In genomic region chrX:49193542-49193964, GRCh38 we compare ENCODE assay signal across 25 cellular contexts. TPM values are rescaled to one million over a fixed set of nuclear protein-coding genes. Genes with fewer than 3 reads are reported as not detected.
DNase-seq lines count a peak whose midpoint lies in the region; ATAC-seq, FAIRE-seq and TF ChIP-seq lines count a peak whose summit lies in the region.
"Had no signal": no experiment of that assay in that cellular context is flagged by ENCODE, and none has a peak within 500 bp of the region (broad histone marks: within the 10 kb centered on the region; RNA-seq: fewer than 3 reads in every experiment).

No MANE protein-coding gene starts in this region.

- H3K4me3 Mint-ChIP-seq in activated B cell treated with CpG ODN at 0.5 μM for 24 hours, result peak overlapping the region; percentile 3
- no peak overlapping the region for H3K4me3 Mint-ChIP-seq in activated naive CD8-positive, alpha-beta T cell
- H3K4me3 Mint-ChIP-seq: CD14-positive monocyte; central memory CD8-positive, alpha-beta T cell; dendritic cell treated with granulocyte-macrophage colony-stimulating factor and Interleukin-4, amounts not matched to agents 40 ng/mL and 50 ng/mL, for 4 days; endodermal cell; H9 had no signal

- no peak for TF ChIP-seq RAD21 in HepG2 (CRISPR knock-in tag; IDR thresholded peaks at IDR 0.05)

- H3K4me1 Mint-ChIP-seq in activated B cell treated with CpG ODN at 0.5 μM for 24 hours, result peaks cover 29% of the 10 kb centered on the region
- H3K4me1 Mint-ChIP-seq in activated naive CD8-positive, alpha-beta T cell (ENCODE audit: low read depth), result peaks cover 28% of the 10 kb centered on the region

- H3K9me3 ChIP-seq in HepG2 (ENCODE audit: low read length) (no peaks in the 10 kb centered on the region), right lobe of liver (no peaks in the 10 kb centered on the region), mammary epithelial cell (replicated peaks; ENCODE audit: insufficient read depth, low read length) (no peaks in the 10 kb centered on the region)
- H3K9me3 ChIP-seq: prostate gland, thoracic aorta, uterus had no signal

- dilution Hi-C loops in mammary epithelial cell (cut with HindIII; ENCODE audit: low sequenced_read_pairs), result no loop called here

- WGBS in HepG2 (ENCODE audit: low lambda C conversion rate), result 67% methylated on average over 1 of the region's 2 CpGs
- 42% methylated on average over 2 of the region's 2 CpGs for WGBS in right lobe of liver (ENCODE audit: insufficient coverage, low coverage, low lambda C conversion rate, missing lambda C conversion rate)
- WGBS in mammary epithelial cell (ENCODE audit: low coverage, missing lambda C conversion rate), result 54% methylated on average over 2 of the region's 2 CpGs

- POLR2A ChIA-PET in HepG2 (lab: Yijun Ruan, JAX), result no interaction called here
- POLR2A ChIA-PET in activated B cell treated with CpG ODN at 0.5 μM for 24 hours (lab: Charles Lee), result interaction anchor here (0.6 kb wide), 1 partner anchor 42 kb away, joined by 3 read pairs; the partner anchor contains the start of gene CCDC22

- peaks cover 2% of the 10 kb centered on the region for H3K36me3 Mint-ChIP-seq in activated B cell treated with CpG ODN at 0.5 μM for 24 hours (ENCODE audit: low read depth)
- no peaks in the 10 kb centered on the region for H3K36me3 Mint-ChIP-seq in activated naive CD8-positive, alpha-beta T cell

- no peaks in the 10 kb centered on the region for H3K79me2 ChIP-seq in HepG2 (ENCODE audit: insufficient read depth, low read length)
- H3K79me2 ChIP-seq in mammary epithelial cell (ENCODE audit: insufficient read depth, low read length), result no peaks in the 10 kb centered on the region

- H3K9ac ChIP-seq in HepG2 (ENCODE audit: insufficient read depth, low read depth, low read length), result no peak overlapping the region
- no peak overlapping the region for H3K9ac ChIP-seq in mammary epithelial cell (ENCODE audit: insufficient read depth, low read length)

- no TSS peak for BruUV-seq in HepG2 (replicated peaks; lab: Mats Ljungman, UMichigan)
- no TSS peak for BruUV-seq in mammary epithelial cell (replicated peaks; lab: Mats Ljungman, UMichigan)

- H3K27ac Mint-ChIP-seq in activated B cell treated with CpG ODN at 0.5 μM for 24 hours, result no peak overlapping the region
- H3K27ac Mint-ChIP-seq in activated naive CD8-positive, alpha-beta T cell, result peak overlapping the region; percentile 1
- H3K27ac Mint-ChIP-seq: dendritic cell treated with granulocyte-macrophage colony-stimulating factor and Interleukin-4, amounts not matched to agents 40 ng/mL and 50 ng/mL, for 4 days; endodermal cell had no signal

- 0 out of 2 replicates have a peak, but pooled peaks have one; percentile 12 for TF ChIP-seq CTCF in HepG2 (CRISPR knock-in tag; IDR thresholded peaks at IDR 0.05)
- TF ChIP-seq CTCF in right lobe of liver (IDR thresholded peaks at IDR 0.05), result no peak
- no peak for TF ChIP-seq CTCF in activated B cell treated with CpG ODN at 0.5 μM for 24 hours (IDR thresholded peaks at IDR 0.05)
- TF ChIP-seq CTCF in mammary epithelial cell (conservative IDR thresholded peaks at IDR 0.05 in 1 of 2, IDR thresholded peaks at IDR 0.05 in 1 of 2; ENCODE audit: extremely low read depth in 1 of 2, insufficient read depth in 1 of 2, low read depth in 1 of 2, low read length in 2 of 2), result no peak

- TF ChIP-seq EP300 in HepG2 (IDR thresholded peaks at IDR 0.05; ENCODE audit: low read depth in 2 of 2, low read length in 2 of 2), result no peak
- no peak for TF ChIP-seq EP300 in HepG2 (CRISPR knock-in tag; IDR thresholded peaks at IDR 0.05; ENCODE audit: borderline replicate concordance)

- H3K27ac ChIP-seq in HepG2 (ENCODE audit: extremely low read length, insufficient read depth, low read length) (no peak overlapping the region), right lobe of liver (no peak overlapping the region), mammary epithelial cell (ENCODE audit: insufficient read depth, low read depth, low read length) (no peak overlapping the region)
- H3K27ac ChIP-seq: foreskin keratinocyte, prostate gland, thoracic aorta, uterus had no signal

- H3K4me3 ChIP-seq in HepG2 (replicated peaks in 1 of 3; ENCODE audit: insufficient read depth in 1 of 3, low read depth in 2 of 3, low read length in 3 of 3), result no peak overlapping the region
- H3K4me3 ChIP-seq in right lobe of liver, result no peak overlapping the region
- H3K4me3 ChIP-seq in mammary epithelial cell (replicated peaks in 1 of 3; ENCODE audit: insufficient read depth in 1 of 3, low read depth in 2 of 3, low read length in 3 of 3), result no peak overlapping the region
- H3K4me3 ChIP-seq: prostate gland, thoracic aorta, uterus had no signal

- FAIRE-seq in HepG2 (lab: Jason Lieb, UNC), result no peak

- in situ Hi-C loops in HepG2 (cut with HindIII; ENCODE audit: extremely low pct_ligation_motif_present, low pct_unique_long_range_greater_than_20kb) (no loop called here), mammary epithelial cell (cut with MboI; ENCODE audit: low sequenced_read_pairs in 2 of 2) (no loop called here)

- TF ChIP-seq POLR2A in HepG2 (IDR thresholded peaks at IDR 0.05; ENCODE audit: insufficient read depth in 1 of 2, low read depth in 2 of 2, low read length in 2 of 2), result no peak
- no peak for TF ChIP-seq POLR2A in right lobe of liver (IDR thresholded peaks at IDR 0.05)

- H4K20me1 ChIP-seq in HepG2 (ENCODE audit: insufficient read depth, low read length) (no peaks in the 10 kb centered on the region), mammary epithelial cell (ENCODE audit: insufficient read depth, low read length) (no peaks in the 10 kb centered on the region)

- H3K9me3 Mint-ChIP-seq in activated B cell treated with CpG ODN at 0.5 μM for 24 hours, result no peaks in the 10 kb centered on the region
- no peaks in the 10 kb centered on the region for H3K9me3 Mint-ChIP-seq in activated naive CD8-positive, alpha-beta T cell (ENCODE audit: low read depth)
- H3K9me3 Mint-ChIP-seq: central memory CD8-positive, alpha-beta T cell; dendritic cell treated with granulocyte-macrophage colony-stimulating factor and Interleukin-4, amounts not matched to agents 40 ng/mL and 50 ng/mL, for 4 days had no signal

- H3K36me3 ChIP-seq in HepG2 (replicated peaks in 1 of 2; ENCODE audit: control insufficient read depth in 1 of 2, insufficient read depth in 2 of 2, low read length in 2 of 2) (no peaks in the 10 kb centered on the region), right lobe of liver (no peaks in the 10 kb centered on the region), mammary epithelial cell (ENCODE audit: insufficient read depth, low read length) (no peaks in the 10 kb centered on the region)
- H3K36me3 ChIP-seq: prostate gland, thoracic aorta, uterus had no signal

- CTCF ChIA-PET in HepG2 (lab: Yijun Ruan, JAX; ENCODE audit: low intra/inter-chr PET ratio, low total read pairs) (interaction anchor here (1.5 kb wide), 1 partner anchor 89 kb away, joined by 5 read pairs; no protein-coding TSS in a partner anchor), activated B cell treated with CpG ODN at 0.5 μM for 24 hours (lab: Charles Lee) (interaction anchor here (1.2 to 2.0 kb wide), 2 partner anchors 26 to 75 kb away, joined by 4 to 10 read pairs; no protein-coding TSS in a partner anchor), mammary epithelial cell (lab: Charles Lee; ENCODE audit: low non-redundant PET) (no interaction called here)

- DNase-seq in HepG2 (ENCODE audit: low spot score) (no peak), right lobe of liver (no peak), activated B cell treated with CpG ODN at 0.5 μM for 24 hours (no peak), putamen (ENCODE audit: low spot score) (peak; percentile 45), mammary epithelial cell (no peak)
- DNase-seq: endodermal cell; foreskin keratinocyte; H9; KBM-7; NCI-H1105 treated with DMSO at 0.1 percent for 48 hours; NCI-H1930; NCI-H69; stimulated activated naive CD4-positive, alpha-beta T cell treated with Interleukin-2 at 50 U/mL for 16 hours; uterus had no signal

- ATAC-seq in HepG2 (no peak), right lobe of liver (no peak), activated B cell treated with CpG ODN at 0.5 μM for 24 hours (ENCODE audit: low read depth) (no peak), HG02610 (IDR thresholded peaks at IDR 0.05; ENCODE audit: unreplicated experiment) (no peak)
- ATAC-seq: esophagus mucosa, foreskin keratinocyte had no signal

- H3K4me1 ChIP-seq in HepG2 (ENCODE audit: insufficient read depth, low read length) (peaks cover 62% of the 10 kb centered on the region), right lobe of liver (no peaks in the 10 kb centered on the region), mammary epithelial cell (ENCODE audit: insufficient read depth, low read length) (no peaks in the 10 kb centered on the region)
- H3K4me1 ChIP-seq: foreskin keratinocyte, prostate gland, uterus had no signal

- H2AFZ ChIP-seq in HepG2 (ENCODE audit: low read length), result no peak overlapping the region
- H2AFZ ChIP-seq in mammary epithelial cell (ENCODE audit: low read depth, low read length), result no peak overlapping the region

- no peak overlapping the region; the same call in 1 of the 2 replicates for H3K4me2 ChIP-seq in HepG2 (ENCODE audit: low read depth, low read length)
- H3K4me2 ChIP-seq in mammary epithelial cell (ENCODE audit: insufficient read depth, low read depth, low read length), result no peak overlapping the region

- no peaks in the 10 kb centered on the region for H3K27me3 Mint-ChIP-seq in activated B cell treated with CpG ODN at 0.5 μM for 24 hours
- H3K27me3 Mint-ChIP-seq in activated naive CD8-positive, alpha-beta T cell, result no peaks in the 10 kb centered on the region
- H3K27me3 Mint-ChIP-seq: central memory CD8-positive, alpha-beta T cell had no signal

- intact Hi-C loops in HepG2 (cut with micrococcal nuclease; ENCODE audit: unreplicated experiment), result loop anchor here (5.0 kb wide), 1 partner anchor 74 kb away; the partner anchor contains the start of gene PPP1R3F
- intact Hi-C loops in right lobe of liver (cut with DNase I), result no loop called here
- intact Hi-C loops in activated B cell treated with CpG ODN at 0.5 μM for 24 hours (cut with micrococcal nuclease), result loop anchor here (5.0 to 10.0 kb wide), 4 partner anchors 36 to 1539 kb away; partner anchors contain the start of genes ELK1, PIM2, SLC35A2 and USP27X
- intact Hi-C loops in mammary epithelial cell (cut with micrococcal nuclease), result loop anchor here (5.0 to 10.0 kb wide), 3 partner anchors 559 to 681 kb away; partner anchors contain the start of gene USP27X

- H3K27me3 ChIP-seq in HepG2 (ENCODE audit: control insufficient read depth in 1 of 2, insufficient read depth in 2 of 2, low read length in 2 of 2), result no peaks in the 10 kb centered on the region
- H3K27me3 ChIP-seq in right lobe of liver, result no peaks in the 10 kb centered on the region
- H3K27me3 ChIP-seq in mammary epithelial cell (ENCODE audit: insufficient read depth, low read length), result no peaks in the 10 kb centered on the region
- H3K27me3 ChIP-seq: foreskin keratinocyte, uterus had no signal

RNA-seq across cellular contexts. Expression of gene SYP, which starts 6.4 kb away (rescaled TPM):
- total RNA-seq in HepG2 (2016; rRNA removed; fragmentation: Illumina TruSeq; extraction: Trizol), result 1.7 and 2.5 TPM in 2 replicates
- 0.40 and 0.62 TPM in 2 replicates for total RNA-seq in HepG2 (2016; cell fraction: cytosol; rRNA removed; fragmentation: Illumina TruSeq; extraction: Trizol; ENCODE audit: low read depth)
- 0.62 and 2.3 TPM in 2 replicates for total RNA-seq in HepG2 (2016; cell fraction: insoluble cytoplasmic fraction; rRNA removed; fragmentation: Illumina TruSeq; extraction: Trizol)
- total RNA-seq in HepG2 (2016; cell fraction: membrane; rRNA removed; fragmentation: Illumina TruSeq; extraction: Trizol), result 0.55 and 0.93 TPM in 2 replicates
- total RNA-seq in HepG2 (2016; cell fraction: nucleus; rRNA removed; fragmentation: Illumina TruSeq; extraction: Trizol), result 1.4 and 2.4 TPM in 2 replicates
- polyA plus RNA-seq in HepG2 (2011; rRNA removed), result 2.0 and 4.4 TPM in 2 replicates
- 2.7 and 2.9 TPM in 2 replicates for polyA plus RNA-seq in HepG2 (2011; cell fraction: cytosol; rRNA removed)
- 3.0 and 5.4 TPM in 2 replicates for polyA plus RNA-seq in HepG2 (2011; cell fraction: nucleus; rRNA removed)
- polyA plus RNA-seq in HepG2 (2012), result 6.5 and 6.7 TPM in 2 replicates
- polyA plus RNA-seq in HepG2 (2016; cell fraction: cytosol; fragmentation: Illumina TruSeq; extraction: Trizol; ENCODE audit: low read depth), result 0.21 and 0.33 TPM in 2 replicates
- 0.52 and 0.99 TPM in 2 replicates for polyA plus RNA-seq in HepG2 (2016; cell fraction: insoluble cytoplasmic fraction; fragmentation: Illumina TruSeq; extraction: Trizol; ENCODE audit: low read depth)
- polyA plus RNA-seq in HepG2 (2016; cell fraction: membrane; fragmentation: Illumina TruSeq; extraction: Trizol; ENCODE audit: low read depth), result 0.50 and 0.73 TPM in 2 replicates
- 3.2 and 4.6 TPM in 2 replicates for polyA plus RNA-seq in HepG2 (2016; cell fraction: nucleus; fragmentation: Illumina TruSeq; extraction: Trizol; ENCODE audit: insufficient read depth, low read depth)
- 1.6 and 4.4 TPM in 2 replicates for polyA minus RNA-seq in HepG2 (2011; rRNA and poly(A)+ RNA removed; ENCODE audit: low replicate concordance)
- 2.1 and 3.0 TPM in 2 replicates for polyA minus RNA-seq in HepG2 (2011; cell fraction: cytosol; rRNA and poly(A)+ RNA removed)
- 1.7 and 2.2 TPM in 2 replicates for polyA minus RNA-seq in HepG2 (2011; cell fraction: nucleus; rRNA and poly(A)+ RNA removed)
- total RNA-seq in right lobe of liver, result under 1 TPM in 5 of 6 experiments, not detected in 1; 0.12 to 0.39 (median 0.27) TPM
- total RNA-seq in activated B cell treated with CpG ODN at 0.5 μM for 24 hours, result 0.82 and 1.6 TPM in 2 replicates
- under 1 TPM in 1 of 2 donors, not detected in 1; 0.49 TPM for total RNA-seq in mammary epithelial cell
- polyA plus RNA-seq in mammary epithelial cell, result 0.09 TPM
- not detected for polyA minus RNA-seq in mammary epithelial cell

RNA-seq across cellular contexts. Expression of gene PRICKLE3, which starts 7.4 kb away (rescaled TPM):
- total RNA-seq in HepG2 (2016; rRNA removed; fragmentation: Illumina TruSeq; extraction: Trizol), result 2.5 and 2.6 TPM in 2 replicates
- total RNA-seq in HepG2 (2016; cell fraction: cytosol; rRNA removed; fragmentation: Illumina TruSeq; extraction: Trizol; ENCODE audit: low read depth), result 1.5 and 2.5 TPM in 2 replicates
- total RNA-seq in HepG2 (2016; cell fraction: insoluble cytoplasmic fraction; rRNA removed; fragmentation: Illumina TruSeq; extraction: Trizol), result 2.2 and 2.6 TPM in 2 replicates
- total RNA-seq in HepG2 (2016; cell fraction: membrane; rRNA removed; fragmentation: Illumina TruSeq; extraction: Trizol), result 2.7 and 4.0 TPM in 2 replicates
- total RNA-seq in HepG2 (2016; cell fraction: nucleus; rRNA removed; fragmentation: Illumina TruSeq; extraction: Trizol), result 4.3 and 4.4 TPM in 2 replicates
- 2.6 and 2.9 TPM in 2 replicates for polyA plus RNA-seq in HepG2 (2011; rRNA removed)
- 1.6 and 1.7 TPM in 2 replicates for polyA plus RNA-seq in HepG2 (2011; cell fraction: cytosol; rRNA removed)
- polyA plus RNA-seq in HepG2 (2011; cell fraction: nucleus; rRNA removed), result 17.3 and 17.7 TPM in 2 replicates
- 3.2 and 4.9 TPM in 2 replicates for polyA plus RNA-seq in HepG2 (2012)
- 1.0 and 1.1 TPM in 2 replicates for polyA plus RNA-seq in HepG2 (2016; cell fraction: cytosol; fragmentation: Illumina TruSeq; extraction: Trizol; ENCODE audit: low read depth)
- 2.2 and 2.8 TPM in 2 replicates for polyA plus RNA-seq in HepG2 (2016; cell fraction: insoluble cytoplasmic fraction; fragmentation: Illumina TruSeq; extraction: Trizol; ENCODE audit: low read depth)
- 1.9 and 2.3 TPM in 2 replicates for polyA plus RNA-seq in HepG2 (2016; cell fraction: membrane; fragmentation: Illumina TruSeq; extraction: Trizol; ENCODE audit: low read depth)
- polyA plus RNA-seq in HepG2 (2016; cell fraction: nucleus; fragmentation: Illumina TruSeq; extraction: Trizol; ENCODE audit: insufficient read depth, low read depth), result 8.7 and 12.2 TPM in 2 replicates
- polyA minus RNA-seq in HepG2 (2011; rRNA and poly(A)+ RNA removed; ENCODE audit: low replicate concordance), result 4.0 and 25.7 TPM in 2 replicates
- 2.5 and 2.6 TPM in 2 replicates for polyA minus RNA-seq in HepG2 (2011; cell fraction: cytosol; rRNA and poly(A)+ RNA removed)
- polyA minus RNA-seq in HepG2 (2011; cell fraction: nucleus; rRNA and poly(A)+ RNA removed), result 5.2 and 5.6 TPM in 2 replicates
- 1 to 10 TPM; 3.8 to 6.4 (median 5.0) TPM for total RNA-seq in right lobe of liver
- total RNA-seq in activated B cell treated with CpG ODN at 0.5 μM for 24 hours, result 11.8 and 13.8 TPM in 2 replicates
- total RNA-seq in mammary epithelial cell, result 10 to 100 TPM; 13.2 to 25.4 TPM
- 13.2 TPM for polyA plus RNA-seq in mammary epithelial cell
- 34.0 TPM for polyA minus RNA-seq in mammary epithelial cell

RNA-seq across cellular contexts. Expression of gene PLP2, which starts 21.9 kb away (rescaled TPM):
- total RNA-seq in HepG2 (2016; rRNA removed; fragmentation: Illumina TruSeq; extraction: Trizol) (0.18 and 0.40 TPM in 2 replicates), right lobe of liver (10 to 100 TPM in 4 of 6 experiments, 1 to 10 TPM in 2; 7.4 to 24.4 (median 14.5) TPM), activated B cell treated with CpG ODN at 0.5 μM for 24 hours (97.2 and 111 TPM in 2 replicates), mammary epithelial cell (100 to 1,000 TPM in 1 of 2 donors, 10 to 100 TPM in 1; 68.5 to 377 TPM)
- not detected in 2 replicates for total RNA-seq in HepG2 (2016; cell fraction: cytosol; rRNA removed; fragmentation: Illumina TruSeq; extraction: Trizol; ENCODE audit: low read depth)
- total RNA-seq in HepG2 (2016; cell fraction: insoluble cytoplasmic fraction; rRNA removed; fragmentation: Illumina TruSeq; extraction: Trizol), result 0.19 and 0.24 TPM in 2 replicates
- 0.45 TPM in 1 of 2 replicates, not detected in the other for total RNA-seq in HepG2 (2016; cell fraction: membrane; rRNA removed; fragmentation: Illumina TruSeq; extraction: Trizol)
- 0.50 TPM in 1 of 2 replicates, not detected in the other for total RNA-seq in HepG2 (2016; cell fraction: nucleus; rRNA removed; fragmentation: Illumina TruSeq; extraction: Trizol)
- polyA plus RNA-seq in HepG2 (2011; rRNA removed) (3.6 and 5.1 TPM in 2 replicates), mammary epithelial cell (629 TPM)
- 4.2 and 6.6 TPM in 2 replicates for polyA plus RNA-seq in HepG2 (2011; cell fraction: cytosol; rRNA removed)
- polyA plus RNA-seq in HepG2 (2011; cell fraction: nucleus; rRNA removed), result 1.5 and 1.9 TPM in 2 replicates
- 2.8 and 4.2 TPM in 2 replicates for polyA plus RNA-seq in HepG2 (2012)
- 0.70 and 0.82 TPM in 2 replicates for polyA plus RNA-seq in HepG2 (2016; cell fraction: cytosol; fragmentation: Illumina TruSeq; extraction: Trizol; ENCODE audit: low read depth)
- 0.23 and 0.32 TPM in 2 replicates for polyA plus RNA-seq in HepG2 (2016; cell fraction: insoluble cytoplasmic fraction; fragmentation: Illumina TruSeq; extraction: Trizol; ENCODE audit: low read depth)
- 0.83 and 0.88 TPM in 2 replicates for polyA plus RNA-seq in HepG2 (2016; cell fraction: membrane; fragmentation: Illumina TruSeq; extraction: Trizol; ENCODE audit: low read depth)
- polyA plus RNA-seq in HepG2 (2016; cell fraction: nucleus; fragmentation: Illumina TruSeq; extraction: Trizol; ENCODE audit: insufficient read depth, low read depth), result 0.70 and 0.76 TPM in 2 replicates
- 4.8 and 952 TPM in 2 replicates for polyA minus RNA-seq in HepG2 (2011; rRNA and poly(A)+ RNA removed; ENCODE audit: low replicate concordance)
- 1.8 and 2.3 TPM in 2 replicates for polyA minus RNA-seq in HepG2 (2011; cell fraction: cytosol; rRNA and poly(A)+ RNA removed)
- polyA minus RNA-seq in HepG2 (2011; cell fraction: nucleus; rRNA and poly(A)+ RNA removed), result 1.3 and 1.9 TPM in 2 replicates
- polyA minus RNA-seq in mammary epithelial cell, result 468 TPM

RNA-seq across cellular contexts. Expression of gene MAGIX, which starts 31.0 kb away (rescaled TPM):
- total RNA-seq in HepG2 (2016; rRNA removed; fragmentation: Illumina TruSeq; extraction: Trizol) (1.0 and 1.2 TPM in 2 replicates), right lobe of liver (10 to 100 TPM in 4 of 6 experiments, 1 to 10 TPM in 2; 8.8 to 24.0 (median 18.4) TPM), activated B cell treated with CpG ODN at 0.5 μM for 24 hours (1.2 and 1.5 TPM in 2 replicates), mammary epithelial cell (1 to 10 TPM; 1.4 to 2.8 TPM)
- 0.35 and 0.40 TPM in 2 replicates for total RNA-seq in HepG2 (2016; cell fraction: cytosol; rRNA removed; fragmentation: Illumina TruSeq; extraction: Trizol; ENCODE audit: low read depth)
- 0.65 and 1.4 TPM in 2 replicates for total RNA-seq in HepG2 (2016; cell fraction: insoluble cytoplasmic fraction; rRNA removed; fragmentation: Illumina TruSeq; extraction: Trizol)
- 0.65 and 0.90 TPM in 2 replicates for total RNA-seq in HepG2 (2016; cell fraction: membrane; rRNA removed; fragmentation: Illumina TruSeq; extraction: Trizol)
- 0.78 and 0.85 TPM in 2 replicates for total RNA-seq in HepG2 (2016; cell fraction: nucleus; rRNA removed; fragmentation: Illumina TruSeq; extraction: Trizol)
- polyA plus RNA-seq in HepG2 (2011; rRNA removed) (0.37 and 0.63 TPM in 2 replicates), mammary epithelial cell (1.3 TPM)
- polyA plus RNA-seq in HepG2 (2011; cell fraction: cytosol; rRNA removed), result 0.35 and 1.4 TPM in 2 replicates
- polyA plus RNA-seq in HepG2 (2011; cell fraction: nucleus; rRNA removed), result 1.9 and 2.3 TPM in 2 replicates
- polyA plus RNA-seq in HepG2 (2012), result 0.21 and 0.40 TPM in 2 replicates
- 0.27 and 0.53 TPM in 2 replicates for polyA plus RNA-seq in HepG2 (2016; cell fraction: cytosol; fragmentation: Illumina TruSeq; extraction: Trizol; ENCODE audit: low read depth)
- polyA plus RNA-seq in HepG2 (2016; cell fraction: insoluble cytoplasmic fraction; fragmentation: Illumina TruSeq; extraction: Trizol; ENCODE audit: low read depth), result 0.74 and 1.2 TPM in 2 replicates
- 0.58 and 1.1 TPM in 2 replicates for polyA plus RNA-seq in HepG2 (2016; cell fraction: membrane; fragmentation: Illumina TruSeq; extraction: Trizol; ENCODE audit: low read depth)
- 0.57 and 1.8 TPM in 2 replicates for polyA plus RNA-seq in HepG2 (2016; cell fraction: nucleus; fragmentation: Illumina TruSeq; extraction: Trizol; ENCODE audit: insufficient read depth, low read depth)
- 0.60 and 1.7 TPM in 2 replicates for polyA minus RNA-seq in HepG2 (2011; rRNA and poly(A)+ RNA removed; ENCODE audit: low replicate concordance)
- polyA minus RNA-seq in HepG2 (2011; cell fraction: cytosol; rRNA and poly(A)+ RNA removed), result not detected in 2 replicates
- polyA minus RNA-seq in HepG2 (2011; cell fraction: nucleus; rRNA and poly(A)+ RNA removed), result 0.52 and 1.2 TPM in 2 replicates
- polyA minus RNA-seq in mammary epithelial cell, result not detected

RNA-seq across cellular contexts. Expression of gene CACNA1F, which starts 39.6 kb away (rescaled TPM):
- total RNA-seq in HepG2 (2016; rRNA removed; fragmentation: Illumina TruSeq; extraction: Trizol) (not detected in 2 replicates), right lobe of liver (under 1 TPM in 1 of 6 experiments, not detected in 5; 0.06 TPM), activated B cell treated with CpG ODN at 0.5 μM for 24 hours (2.6 and 3.0 TPM in 2 replicates), mammary epithelial cell (under 1 TPM in 1 of 2 donors, not detected in 1; under 0.01 TPM)
- total RNA-seq in HepG2 (2016; cell fraction: cytosol; rRNA removed; fragmentation: Illumina TruSeq; extraction: Trizol; ENCODE audit: low read depth), result not detected in 2 replicates
- total RNA-seq in HepG2 (2016; cell fraction: insoluble cytoplasmic fraction; rRNA removed; fragmentation: Illumina TruSeq; extraction: Trizol), result not detected in 2 replicates
- not detected in 2 replicates for total RNA-seq in HepG2 (2016; cell fraction: membrane; rRNA removed; fragmentation: Illumina TruSeq; extraction: Trizol)
- not detected in 2 replicates for total RNA-seq in HepG2 (2016; cell fraction: nucleus; rRNA removed; fragmentation: Illumina TruSeq; extraction: Trizol)
- polyA plus RNA-seq in HepG2 (2011; rRNA removed) (0.03 and 0.09 TPM in 2 replicates), mammary epithelial cell (not detected)
- polyA plus RNA-seq in HepG2 (2011; cell fraction: cytosol; rRNA removed), result 0.01 TPM in 1 of 2 replicates, not detected in the other
- 0.80 and 0.90 TPM in 2 replicates for polyA plus RNA-seq in HepG2 (2011; cell fraction: nucleus; rRNA removed)
- 0.11 and 0.12 TPM in 2 replicates for polyA plus RNA-seq in HepG2 (2012)
- not detected in 2 replicates for polyA plus RNA-seq in HepG2 (2016; cell fraction: cytosol; fragmentation: Illumina TruSeq; extraction: Trizol; ENCODE audit: low read depth)
- polyA plus RNA-seq in HepG2 (2016; cell fraction: insoluble cytoplasmic fraction; fragmentation: Illumina TruSeq; extraction: Trizol; ENCODE audit: low read depth), result not detected in 2 replicates
- not detected in 2 replicates for polyA plus RNA-seq in HepG2 (2016; cell fraction: membrane; fragmentation: Illumina TruSeq; extraction: Trizol; ENCODE audit: low read depth)
- polyA plus RNA-seq in HepG2 (2016; cell fraction: nucleus; fragmentation: Illumina TruSeq; extraction: Trizol; ENCODE audit: insufficient read depth, low read depth), result not detected in 2 replicates
- polyA minus RNA-seq in HepG2 (2011; rRNA and poly(A)+ RNA removed; ENCODE audit: low replicate concordance), result 2.9 TPM in 1 of 2 replicates, not detected in the other
- not detected in 2 replicates for polyA minus RNA-seq in HepG2 (2011; cell fraction: cytosol; rRNA and poly(A)+ RNA removed)
- polyA minus RNA-seq in HepG2 (2011; cell fraction: nucleus; rRNA and poly(A)+ RNA removed), result 0.26 TPM in 1 of 2 replicates, not detected in the other
- polyA minus RNA-seq in mammary epithelial cell, result not detected
- total RNA-seq: Daoy, foreskin keratinocyte, HT-29, MCF 10A had no signal
- polyA plus RNA-seq: CD14-positive monocyte had no signal

Comparison
In these comparisons a context has a peak if more than half of its experiments do, and no peak if none do; other contexts are left out.
1. RNA of gene PLP2, which starts 21.9 kb away (total RNA-seq): 68.5 to 377 TPM in mammary epithelial cell, 97.2 to 111 TPM in activated B cell treated with CpG ODN at 0.5 μM for 24 hours and 7.4 to 24.4 TPM in right lobe of liver; 0.18 to 0.50 TPM in HepG2; every median in the first group is over 4 times any median in the second.
2. intact Hi-C loops: an anchor here in HepG2 (5.0 kb wide), activated B cell treated with CpG ODN at 0.5 μM for 24 hours (5.0 to 10.0 kb wide) and mammary epithelial cell (5.0 to 10.0 kb wide); none called in right lobe of liver.